9 cellular contexts compared by ENCODE assay signal in genomic region chr16:4944333-4945281, GRCh38. TPM values are rescaled to one million over a fixed set of nuclear protein-coding genes. Genes with fewer than 3 reads are reported as not detected.
A peak's percentile ranks its signal among the peaks of the same experiment; 100 is the strongest.
DNase-seq lines count a peak whose midpoint lies in the region; ATAC-seq and TF ChIP-seq lines count a peak whose summit lies in the region.
"Had no signal": no experiment of that assay in that cellular context is flagged by ENCODE, and none has a peak within 500 bp of the region (broad histone marks: within the 10 kb centered on the region; RNA-seq: fewer than 3 reads in every experiment).

No MANE protein-coding gene starts in this region.

- H3K56ac ChIP-seq in H9 (ENCODE audit: insufficient read length, low read depth, low read length): no peak overlapping the region

- no peak overlapping the region for H3K4me3 ChIP-seq in mammary epithelial cell (replicated peaks in 1 of 3; ENCODE audit: insufficient read depth in 1 of 3, low read depth in 2 of 3, low read length in 3 of 3)
- H3K4me3 ChIP-seq in thoracic aorta: peak overlapping the region; percentile 43

- no peaks in the 10 kb centered on the region for H3K36me3 Mint-ChIP-seq in H9 (ENCODE audit: insufficient read depth in 1 of 3, low read depth in 3 of 3)

- H2AFZ ChIP-seq in H9 (ENCODE audit: low read length) (no peak overlapping the region), mammary epithelial cell (ENCODE audit: low read depth, low read length) (no peak overlapping the region)

- H3K4me1 Mint-ChIP-seq in H9: peaks cover 54 to 57% of the 10 kb centered on the region in 2 experiments

- no peak overlapping the region for H4K91ac ChIP-seq in H9 (ENCODE audit: insufficient read length, low read depth, low read length)

- H3T11ph ChIP-seq in H9 (ENCODE audit: low read length): no peak overlapping the region

- no peaks in the 10 kb centered on the region for H4K20me1 ChIP-seq in H9 (ENCODE audit: control insufficient read depth, insufficient read depth, insufficient read length)
- no peaks in the 10 kb centered on the region for H4K20me1 ChIP-seq in mammary epithelial cell (ENCODE audit: insufficient read depth, low read length)

- no peaks in the 10 kb centered on the region for H3K79me2 ChIP-seq in H9 (ENCODE audit: insufficient read depth, low read length)
- no peaks in the 10 kb centered on the region for H3K79me2 ChIP-seq in mammary epithelial cell (ENCODE audit: insufficient read depth, low read length)

- H3K9me3 Mint-ChIP-seq in H9: no peaks in the 10 kb centered on the region; a peak in 1 of 5 replicates
- H3K9me3 Mint-ChIP-seq: T-helper 1 cell treated with Interleukin-12 subunit alpha and Interleukin-12 subunit beta and Interleukin-4 antibody, amounts not matched to agents 30 μg/mL and 1 μg/mL, for 36 hours had no signal

- H3K36me3 ChIP-seq in mammary epithelial cell (ENCODE audit: insufficient read depth, low read length): no peaks in the 10 kb centered on the region
- H3K36me3 ChIP-seq in thoracic aorta: no peaks in the 10 kb centered on the region

- H2BK20ac ChIP-seq in H9 (ENCODE audit: low read depth, low read length, poor library complexity, severe bottlenecking): no peak overlapping the region

- no peak overlapping the region; the same call in 1 of the 2 replicates for H3K14ac ChIP-seq in H9 (ENCODE audit: insufficient read depth, low read length)

- H3K9me3 ChIP-seq in H9 (ENCODE audit: control insufficient read depth, low read depth, low read length) (no peaks in the 10 kb centered on the region), mammary epithelial cell (replicated peaks; ENCODE audit: insufficient read depth, low read length) (no peaks in the 10 kb centered on the region), thoracic aorta (no peaks in the 10 kb centered on the region)

- peak; percentile 90 for DNase-seq in H9
- peak; percentile 93 for DNase-seq in NCI-H2196 treated with DMSO at 0.1 percent for 48 hours (lab: John Stamatoyannopoulos, UW; ENCODE audit: unreplicated experiment)
- peak; percentile 95 for DNase-seq in mammary epithelial cell
- peak; percentile 80 to 85 for DNase-seq in left colon
- DNase-seq in thoracic aorta (ENCODE audit: low spot score): peak; percentile 89
- DNase-seq in stimulated activated CD4-positive, alpha-beta T cell treated with anti-CD3 and anti-CD28 coated beads, Interleukin-4, amount 100 ng/mL, for 4 hours: no peak

- no peak overlapping the region for H2BK12ac ChIP-seq in H9 (ENCODE audit: insufficient read length, low read depth, low read length)

- H2BK5ac ChIP-seq in H9 (ENCODE audit: insufficient read length, low read length): no peak overlapping the region

- peak overlapping the region; percentile 74 for H3K18ac ChIP-seq in H9 (ENCODE audit: insufficient read length, low read depth, low read length)

- H3K4ac ChIP-seq in H9 (ENCODE audit: low read depth, low read length): no peak overlapping the region

- TF ChIP-seq CTCF in H9 (conservative IDR thresholded peaks at IDR 0.05) (no peak), mammary epithelial cell (conservative IDR thresholded peaks at IDR 0.05 in 1 of 2, IDR thresholded peaks at IDR 0.05 in 1 of 2; ENCODE audit: extremely low read depth in 1 of 2, insufficient read depth in 1 of 2, low read depth in 1 of 2, low read length in 2 of 2) (no peak), thoracic aorta (IDR thresholded peaks at IDR 0.05) (no peak)

- no peaks in the 10 kb centered on the region for H3K79me1 ChIP-seq in H9 (ENCODE audit: insufficient read depth, low read depth, low read length, poor library complexity, severe bottlenecking)

- H4K5ac ChIP-seq in H9 (ENCODE audit: insufficient read length, low read depth, low read length): no peak overlapping the region

- intact Hi-C loops in mammary epithelial cell (cut with micrococcal nuclease) (loop anchor here (2.0 to 5.0 kb wide), 2 partner anchors 98 to 177 kb away; partner anchors contain the start of genes GLYR1, UBN1 and ZNF500), left colon (cut with DNase I, micrococcal nuclease) (no loop called here)

- H3K9ac ChIP-seq in H9 (ENCODE audit: extremely low read depth, insufficient read length, low read length) (no peak overlapping the region), mammary epithelial cell (ENCODE audit: insufficient read depth, low read length) (no peak overlapping the region)

- H3K27me3 ChIP-seq in H9 (ENCODE audit: insufficient read depth, low read length): no peaks in the 10 kb centered on the region
- H3K27me3 ChIP-seq in mammary epithelial cell (ENCODE audit: insufficient read depth, low read length): no peaks in the 10 kb centered on the region
- no peaks in the 10 kb centered on the region for H3K27me3 ChIP-seq in thoracic aorta (replicated peaks; ENCODE audit: insufficient read depth)

- H3K4me3 Mint-ChIP-seq in H9: peak overlapping the region; percentile 22 to 29; a peak in 2 of 5 replicates
- H3K4me3 Mint-ChIP-seq: T-helper 1 cell treated with Interleukin-12 subunit alpha and Interleukin-12 subunit beta and Interleukin-4 antibody, amounts not matched to agents 30 μg/mL and 1 μg/mL, for 36 hours had no signal

- in situ Hi-C loops in mammary epithelial cell (cut with MboI; ENCODE audit: low sequenced_read_pairs in 2 of 2): no loop called here

- ATAC-seq in left colon (peak; percentile 88), thoracic aorta (ENCODE audit: insufficient number of reproducible peaks, low FRiP score, low read depth) (peak; percentile 83), HG03354 (IDR thresholded peaks at IDR 0.05; ENCODE audit: poor library complexity, severe bottlenecking, unreplicated experiment) (no peak), HG03095 (IDR thresholded peaks at IDR 0.05; ENCODE audit: unreplicated experiment) (no peak)

- CTCF ChIA-PET in mammary epithelial cell (lab: Charles Lee; ENCODE audit: low non-redundant PET): no interaction called here

- H3K27ac Mint-ChIP-seq in H9: peak overlapping the region; percentile 53 to 96 (median 74); a peak in 5 of 7 replicates
- H3K27ac Mint-ChIP-seq: T-helper 1 cell treated with Interleukin-12 subunit alpha and Interleukin-12 subunit beta and Interleukin-4 antibody, amounts not matched to agents 30 μg/mL and 1 μg/mL, for 36 hours had no signal

- no CpG with 5 or more reads among the region's 20 CpGs for WGBS in H9 (ENCODE audit: extremely low coverage, insufficient read length, low lambda C conversion rate)
- WGBS in mammary epithelial cell (ENCODE audit: low coverage, missing lambda C conversion rate): 19% methylated on average over 7 of the region's 20 CpGs

- no peak overlapping the region for H2BK15ac ChIP-seq in H9 (ENCODE audit: low read depth, low read length)

- H2BK120ac ChIP-seq in H9 (ENCODE audit: low read depth, low read length, poor library complexity, severe bottlenecking): no peak overlapping the region

- no peak overlapping the region for H2AK5ac ChIP-seq in H9 (ENCODE audit: insufficient read length, low read length)

- H4K8ac ChIP-seq in H9 (replicated peaks; ENCODE audit: insufficient read length, low read depth, low read length): no peak overlapping the region

- H3K27ac ChIP-seq in H9 (ENCODE audit: insufficient read length, low read depth, low read length): no peak overlapping the region
- peak overlapping the region; percentile 81 for H3K27ac ChIP-seq in mammary epithelial cell (ENCODE audit: insufficient read depth, low read depth, low read length)
- peak overlapping the region; percentile 86 to 95 for H3K27ac ChIP-seq in thoracic aorta

- no peak overlapping the region for H3K23ac ChIP-seq in H9 (ENCODE audit: insufficient read length, low read depth, low read length)

- dilution Hi-C loops in mammary epithelial cell (cut with HindIII; ENCODE audit: low sequenced_read_pairs): no loop called here

- no peaks in the 10 kb centered on the region; the same call in none of the 2 replicates for H3K27me3 Mint-ChIP-seq in H9 (ENCODE audit: low read depth)

- no peak overlapping the region for H3K4me2 ChIP-seq in H9 (ENCODE audit: insufficient read depth, insufficient read length, low read length)
- H3K4me2 ChIP-seq in mammary epithelial cell (ENCODE audit: insufficient read depth, low read depth, low read length): peak overlapping the region; percentile 56

- BruUV-seq in mammary epithelial cell (replicated peaks; lab: Mats Ljungman, UMichigan): no TSS peak

- no peaks in the 10 kb centered on the region for H3K23me2 ChIP-seq in H9 (ENCODE audit: insufficient read length, low read depth, low read length, poor library complexity, severe bottlenecking)

- peaks cover 14% of the 10 kb centered on the region for H3K4me1 ChIP-seq in H9 (ENCODE audit: insufficient read depth, low read length)
- peaks cover 38% of the 10 kb centered on the region for H3K4me1 ChIP-seq in mammary epithelial cell (ENCODE audit: insufficient read depth, low read length)
- peaks cover 32 to 40% of the 10 kb centered on the region in 2 donors for H3K4me1 ChIP-seq in thoracic aorta (ENCODE audit: control insufficient read depth in 1 of 2, low read depth in 2 of 2)

RNA-seq across cellular contexts. Expression of gene PPL, which starts 7.7 kb away (rescaled TPM):
- total RNA-seq in H9 (2021) (28.2 and 29.2 TPM in 2 replicates), mammary epithelial cell (10 to 100 TPM; 58.1 to 73.2 TPM), left colon (10 to 100 TPM; 14.7 to 15.6 TPM), thoracic aorta (10 to 100 TPM; 22.6 to 28.8 TPM)
- 43.0 TPM for polyA plus RNA-seq in mammary epithelial cell
- 138 TPM for polyA minus RNA-seq in mammary epithelial cell

RNA-seq across cellular contexts. Expression of gene SEC14L5, which starts 13.5 kb away (rescaled TPM):
- total RNA-seq in H9 (2021): 3.2 and 4.1 TPM in 2 replicates
- total RNA-seq in mammary epithelial cell: under 1 TPM in 1 of 2 donors, not detected in 1; under 0.01 TPM
- 0.03 TPM for polyA plus RNA-seq in mammary epithelial cell
- not detected for polyA minus RNA-seq in mammary epithelial cell
- 1 to 10 TPM; 1.4 to 1.8 TPM for total RNA-seq in left colon
- 1 to 10 TPM in 1 of 2 donors, under 1 TPM in 1; 0.92 to 4.6 TPM for total RNA-seq in thoracic aorta

Comparison
In these comparisons a context has a peak if more than half of its experiments do, and no peak if none do; other contexts are left out.
1. DNase-seq: peak in H9 (single experiment), NCI-H2196 treated with DMSO at 0.1 percent for 48 hours (single experiment), mammary epithelial cell (single experiment), left colon (2 of 2) and thoracic aorta (single experiment); none in stimulated activated CD4-positive, alpha-beta T cell treated with anti-CD3 and anti-CD28 coated beads, Interleukin-4, amount 100 ng/mL, for 4 hours (0 of 2).
2. ATAC-seq: peak in left colon (single experiment) and thoracic aorta (single experiment); none in HG03354 (single experiment) and HG03095 (single experiment).